27 cellular contexts compared by ENCODE assay signal in genomic region chr14:95117937-95118726, GRCh38. TPM values are rescaled to one million over a fixed set of nuclear protein-coding genes. Genes with fewer than 3 reads are reported as not detected.
DNase-seq lines count a peak whose midpoint lies in the region; ATAC-seq and TF ChIP-seq lines count a peak whose summit lies in the region.
"Had no signal": no experiment of that assay in that cellular context is flagged by ENCODE, and none has a peak within 500 bp of the region (broad histone marks: within the 10 kb centered on the region; RNA-seq: fewer than 3 reads in every experiment).

No MANE protein-coding gene starts in this region.

- peaks cover 3% of the 10 kb centered on the region for H3K4me1 Mint-ChIP-seq in activated T-cell treated with anti-CD3 and anti-CD28 coated beads, Interleukin-2, amount 50 U/mL, for 24 hours (ENCODE audit: low read depth)
- H3K4me1 Mint-ChIP-seq in chondrocyte (ENCODE audit: low read depth): peaks cover 14% of the 10 kb centered on the region
- peaks cover 0 to 1% of the 10 kb centered on the region in 2 donors for H3K4me1 Mint-ChIP-seq in stimulated activated naive B cell treated with anti-CD40 and anti-IgM and Interleukin-4, amounts not matched to agents 10 μg/mL and 1 μg/mL and 100 μg/mL, for 72 hours
- H3K4me1 Mint-ChIP-seq: activated CD8-positive, alpha-beta memory T cell treated with anti-CD3 and anti-CD28 coated beads, Interleukin-2, amount 10 ng/mL, durations not matched to agents 7 days and 5 days had no signal

- no peak for TF ChIP-seq CTCF in chondrocyte (IDR thresholded peaks at IDR 0.05)

- no peaks in the 10 kb centered on the region for H3K9me3 Mint-ChIP-seq in activated T-cell treated with anti-CD3 and anti-CD28 coated beads, Interleukin-2, amount 50 U/mL, for 24 hours
- no peaks in the 10 kb centered on the region for H3K9me3 Mint-ChIP-seq in chondrocyte (ENCODE audit: low read depth)
- H3K9me3 Mint-ChIP-seq in stimulated activated naive B cell treated with anti-CD40 and anti-IgM and Interleukin-4, amounts not matched to agents 10 μg/mL and 1 μg/mL and 100 μg/mL, for 72 hours: no peaks in the 10 kb centered on the region
- H3K9me3 Mint-ChIP-seq: activated CD4-positive, alpha-beta T cell treated with anti-CD3 and anti-CD28 coated beads, Interleukin-2, amount 10 ng/mL, durations not matched to agents 7 days and 5 days; activated T-helper 1 cell treated with anti-CD3 and anti-CD28 coated beads, Interleukin-12 subunit alpha, Interleukin-12 subunit beta, Interleukin-2, Interleukin-4 antibody, amounts not matched to agents 30 ng/mL and 10 ng/mL and 1 ng/mL, durations not matched to agents 14 hours and 24 hours and 36 hours; CD4-positive, CD25-positive, alpha-beta regulatory T cell had no signal

- H3K27ac Mint-ChIP-seq in activated T-cell treated with anti-CD3 and anti-CD28 coated beads, Interleukin-2, amount 50 U/mL, for 24 hours: peak overlapping the region; percentile 22
- peak overlapping the region; percentile 77 for H3K27ac Mint-ChIP-seq in chondrocyte (ENCODE audit: unreplicated experiment)
- peak overlapping the region; percentile 67 for H3K27ac Mint-ChIP-seq in stimulated activated naive B cell treated with anti-CD40 and anti-IgM and Interleukin-4, amounts not matched to agents 10 μg/mL and 1 μg/mL and 100 μg/mL, for 72 hours
- H3K27ac Mint-ChIP-seq: activated CD4-positive, alpha-beta T cell treated with anti-CD3 and anti-CD28 coated beads, Interleukin-2, amount 10 ng/mL, durations not matched to agents 7 days and 5 days; activated CD8-positive, alpha-beta memory T cell treated with anti-CD3 and anti-CD28 coated beads, Interleukin-2, amount 10 ng/mL, durations not matched to agents 7 days and 5 days; activated T-helper 1 cell treated with anti-CD3 and anti-CD28 coated beads, Interleukin-12 subunit alpha, Interleukin-12 subunit beta, Interleukin-2, Interleukin-4 antibody, amounts not matched to agents 30 ng/mL and 10 ng/mL and 1 ng/mL, durations not matched to agents 14 hours and 24 hours and 36 hours; CD4-positive, CD25-positive, alpha-beta regulatory T cell had no signal

- no peak overlapping the region for H3K4me3 Mint-ChIP-seq in activated T-cell treated with anti-CD3 and anti-CD28 coated beads, Interleukin-2, amount 50 U/mL, for 24 hours
- H3K4me3 Mint-ChIP-seq in chondrocyte (ENCODE audit: unreplicated experiment): no peak overlapping the region
- no peak overlapping the region for H3K4me3 Mint-ChIP-seq in stimulated activated naive B cell treated with anti-CD40 and anti-IgM and Interleukin-4, amounts not matched to agents 10 μg/mL and 1 μg/mL and 100 μg/mL, for 72 hours
- H3K4me3 Mint-ChIP-seq: activated CD4-positive, alpha-beta T cell treated with anti-CD3 and anti-CD28 coated beads, Interleukin-2, amount 10 ng/mL, durations not matched to agents 7 days and 5 days; activated CD8-positive, alpha-beta memory T cell treated with anti-CD3 and anti-CD28 coated beads, Interleukin-2, amount 10 ng/mL, durations not matched to agents 7 days and 5 days; activated T-helper 1 cell treated with anti-CD3 and anti-CD28 coated beads, Interleukin-12 subunit alpha, Interleukin-12 subunit beta, Interleukin-2, Interleukin-4 antibody, amounts not matched to agents 30 ng/mL and 10 ng/mL and 1 ng/mL, durations not matched to agents 14 hours and 24 hours and 36 hours; CD4-positive, CD25-positive, alpha-beta regulatory T cell had no signal

- DNase-seq in activated T-cell treated with anti-CD3 and anti-CD28 coated beads, Interleukin-2, amount 50 U/mL, for 24 hours: no peak
- DNase-seq in activated T-cell treated with anti-CD3 and anti-CD28 coated beads for 4 hours: no peak
- DNase-seq in chondrocyte (ENCODE audit: low spot score): no peak
- peak; percentile 40 for DNase-seq in myocyte (ENCODE audit: low read depth)
- no peak for DNase-seq in stimulated activated naive B cell treated with anti-CD40 and anti-IgM and Interleukin-4, amounts not matched to agents 10 μg/mL and 1 μg/mL and 100 μg/mL, for 72 hours
- no peak for DNase-seq in NCI-H2227 treated with DMSO at 0.1 percent for 48 hours (lab: John Stamatoyannopoulos, UW)
- no peak for DNase-seq in occipital lobe (lab: John Stamatoyannopoulos, UW)
- DNase-seq: activated CD4-positive, alpha-beta T cell treated with anti-CD3 and anti-CD28 coated beads, Interleukin-2, amount 10 ng/mL, durations not matched to agents 7 days and 5 days; activated CD8-positive, alpha-beta memory T cell treated with anti-CD3 and anti-CD28 coated beads, Interleukin-2, amount 10 ng/mL, durations not matched to agents 7 days and 5 days; activated naive CD4-positive, alpha-beta T cell treated with anti-CD3 and anti-CD28 coated beads, Interleukin-2, amount 50 U/mL, for 16 hours; CD4-positive, CD25-positive, alpha-beta regulatory T cell; central memory CD4-positive, alpha-beta T cell; effector CD4-positive, alpha-beta T cell; glutamatergic neuron; Karpas-422; kidney; mammary epithelial cell; NCI-H1694; NCI-H526; nucleus accumbens; SHP77; stomach; T1000; WERI-Rb-1 had no signal

- H3K36me3 Mint-ChIP-seq in activated T-cell treated with anti-CD3 and anti-CD28 coated beads, Interleukin-2, amount 50 U/mL, for 24 hours (ENCODE audit: low read depth): peaks cover 88% of the 10 kb centered on the region
- peaks cover 29% of the 10 kb centered on the region for H3K36me3 Mint-ChIP-seq in chondrocyte (ENCODE audit: low read depth)
- peaks cover 27 to 43% of the 10 kb centered on the region in 2 donors for H3K36me3 Mint-ChIP-seq in stimulated activated naive B cell treated with anti-CD40 and anti-IgM and Interleukin-4, amounts not matched to agents 10 μg/mL and 1 μg/mL and 100 μg/mL, for 72 hours

- H3K27me3 Mint-ChIP-seq in activated T-cell treated with anti-CD3 and anti-CD28 coated beads, Interleukin-2, amount 50 U/mL, for 24 hours: no peaks in the 10 kb centered on the region
- no peaks in the 10 kb centered on the region for H3K27me3 Mint-ChIP-seq in chondrocyte (ENCODE audit: low read depth)
- H3K27me3 Mint-ChIP-seq in stimulated activated naive B cell treated with anti-CD40 and anti-IgM and Interleukin-4, amounts not matched to agents 10 μg/mL and 1 μg/mL and 100 μg/mL, for 72 hours: no peaks in the 10 kb centered on the region
- H3K27me3 Mint-ChIP-seq: activated CD4-positive, alpha-beta T cell treated with anti-CD3 and anti-CD28 coated beads, Interleukin-2, amount 10 ng/mL, durations not matched to agents 7 days and 5 days; activated CD8-positive, alpha-beta memory T cell treated with anti-CD3 and anti-CD28 coated beads, Interleukin-2, amount 10 ng/mL, durations not matched to agents 7 days and 5 days; CD4-positive, CD25-positive, alpha-beta regulatory T cell had no signal

- no peak for ATAC-seq in stimulated activated naive B cell treated with anti-CD40 and anti-IgM and Interleukin-4, amounts not matched to agents 10 μg/mL and 1 μg/mL and 100 μg/mL, for 72 hours (replicated peaks)
- no peak for ATAC-seq in HG03135 (IDR thresholded peaks at IDR 0.05; ENCODE audit: unreplicated experiment)
- ATAC-seq: activated CD8-positive, alpha-beta memory T cell treated with anti-CD3 and anti-CD28 coated beads, Interleukin-2, amount 10 ng/mL, durations not matched to agents 7 days and 5 days; Panc1 had no signal

RNA-seq across cellular contexts. Expression of gene DICER1, which starts 39.2 kb away (rescaled TPM):
- total RNA-seq in chondrocyte (61.2 to 63.3 TPM (median 61.7 TPM) in 3 replicates), myocyte (46.2 and 47.6 TPM in 2 replicates), occipital lobe (296 TPM)
- polyA plus RNA-seq in myocyte (2012): 9.6 TPM

Comparison
In these comparisons a context has a peak if more than half of its experiments do, and no peak if none do; other contexts are left out.
1. H3K27ac Mint-ChIP-seq: peak in every context shown above with its lines; median percentile 77 in chondrocyte; 67 in stimulated activated naive B cell treated with anti-CD40 and anti-IgM and Interleukin-4, amounts not matched to agents 10 μg/mL and 1 μg/mL and 100 μg/mL, for 72 hours; 22 in activated T-cell treated with anti-CD3 and anti-CD28 coated beads, Interleukin-2, amount 50 U/mL, for 24 hours.